In the genomic region with DNA sequence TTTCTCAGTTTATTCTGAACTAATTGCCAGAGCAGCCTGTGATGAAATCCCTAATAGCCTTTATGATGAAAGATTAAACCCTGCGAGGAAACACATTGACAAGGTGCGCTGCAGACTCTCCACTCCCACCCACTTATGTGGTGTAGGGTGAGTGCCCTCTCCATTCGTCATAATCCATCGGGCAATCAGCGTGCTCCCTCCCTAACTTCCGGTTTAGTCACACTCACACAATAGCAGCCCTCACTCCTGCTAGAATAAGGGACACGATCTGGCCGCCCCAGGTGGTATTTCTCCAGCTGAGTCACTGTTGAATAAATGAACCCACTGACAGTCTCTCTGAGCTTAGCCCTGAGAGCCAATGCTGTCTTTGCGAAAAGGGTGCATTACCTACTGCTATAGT, we compare ENCODE assay signal across 21 cellular contexts.
DNase-seq lines count a peak whose midpoint lies in the region; ATAC-seq and TF ChIP-seq lines count a peak whose summit lies in the region.
"Had no signal": no experiment of that assay in that cellular context is flagged by ENCODE, and none has a peak within 500 bp of the region (broad histone marks: within the 10 kb centered on the region; RNA-seq: fewer than 3 reads in every experiment).

No MANE protein-coding gene starts in this region.

- TF ChIP-seq CTCF in upper lobe of left lung (IDR thresholded peaks at IDR 0.05): no peak

- no peaks in the 10 kb centered on the region for H3K36me3 Mint-ChIP-seq in T-helper 2 cell treated with Interferon-gamma antibody and Interleukin-4, amounts not matched to agents 5 μg/mL and 100 μg/mL, for 36 hours (ENCODE audit: low read depth)
- H3K36me3 Mint-ChIP-seq: CD4-positive, alpha-beta memory T cell; stimulated activated memory B cell treated with anti-CD40 and anti-IgM and Interleukin-4, amounts not matched to agents 10 μg/mL and 1 μg/mL and 100 μg/mL, for 72 hours had no signal

- no peaks in the 10 kb centered on the region for H3K4me1 Mint-ChIP-seq in T-helper 2 cell treated with Interferon-gamma antibody and Interleukin-4, amounts not matched to agents 5 μg/mL and 100 μg/mL, for 36 hours (ENCODE audit: low read depth)
- H3K4me1 Mint-ChIP-seq: CD4-positive, alpha-beta memory T cell; IgD-negative memory B cell; stimulated activated memory B cell treated with anti-CD40 and anti-IgM and Interleukin-4, amounts not matched to agents 10 μg/mL and 1 μg/mL and 100 μg/mL, for 72 hours had no signal

- WGBS in upper lobe of left lung, 2 donors: 44 to 54% methylated on average over 9 of the region's 9 CpGs

- H3K4me3 ChIP-seq in MG63 (no peak overlapping the region), upper lobe of left lung (no peak overlapping the region)
- H3K4me3 ChIP-seq: left lung, smooth muscle cell had no signal

- H3K9me3 ChIP-seq in MG63 (no peaks in the 10 kb centered on the region), upper lobe of left lung (no peaks in the 10 kb centered on the region)
- H3K9me3 ChIP-seq: left lung had no signal

- peak overlapping the region; percentile 49 for H3K27ac ChIP-seq in epithelial cell of prostate
- H3K27ac ChIP-seq in upper lobe of left lung: no peak overlapping the region
- H3K27ac ChIP-seq: left lung, parathyroid adenoma had no signal

- DNase-seq in COLO668 (lab: John Stamatoyannopoulos, UW; ENCODE audit: unreplicated experiment) (peak; percentile 11), MG63 (peak; percentile 38), NCI-H774 (lab: John Stamatoyannopoulos, UW) (peak; percentile 60), epithelial cell of prostate (ENCODE audit: low read depth, low spot score) (peak; percentile 5), upper lobe of left lung (no peak), iPS-NIHi7 (ENCODE audit: extremely low spot score) (no peak), putamen (ENCODE audit: low spot score) (no peak)
- no peak for DNase-seq in T-helper 2 cell treated with Interferon-gamma antibody and Interleukin-4, amounts not matched to agents 5 μg/mL and 100 μg/mL, for 36 hours (ENCODE audit: low spot score)
- DNase-seq: activated CD8-positive, alpha-beta memory T cell treated with anti-CD3 and anti-CD28 coated beads, Interleukin-2, amount 50 U/mL, for 48 hours; activated naive CD4-positive, alpha-beta T cell; CD4-positive, alpha-beta memory T cell; left lung; NCI-H1092 treated with DMSO at 0.1 percent for 48 hours; Right ventricle myocardium superior; T-helper 2 cell; trophoblast cell had no signal

- no peak for TF ChIP-seq EP300 in upper lobe of left lung (IDR thresholded peaks at IDR 0.05)

- no peak overlapping the region for H3K27ac Mint-ChIP-seq in T-helper 2 cell treated with Interferon-gamma antibody and Interleukin-4, amounts not matched to agents 5 μg/mL and 100 μg/mL, for 36 hours
- H3K27ac Mint-ChIP-seq: CD4-positive, alpha-beta memory T cell; IgD-negative memory B cell; stimulated activated memory B cell treated with anti-CD40 and anti-IgM and Interleukin-4, amounts not matched to agents 10 μg/mL and 1 μg/mL and 100 μg/mL, for 72 hours had no signal

- TF ChIP-seq POLR2A in upper lobe of left lung (IDR thresholded peaks at IDR 0.05): no peak

- H3K36me3 ChIP-seq in MG63 (no peaks in the 10 kb centered on the region), upper lobe of left lung (no peaks in the 10 kb centered on the region)
- H3K36me3 ChIP-seq: left lung had no signal

- H3K27me3 Mint-ChIP-seq in T-helper 2 cell treated with Interferon-gamma antibody and Interleukin-4, amounts not matched to agents 5 μg/mL and 100 μg/mL, for 36 hours (ENCODE audit: low read depth): no peaks in the 10 kb centered on the region
- H3K27me3 Mint-ChIP-seq: IgD-negative memory B cell; stimulated activated memory B cell treated with anti-CD40 and anti-IgM and Interleukin-4, amounts not matched to agents 10 μg/mL and 1 μg/mL and 100 μg/mL, for 72 hours had no signal

- no peaks in the 10 kb centered on the region for H3K9me3 Mint-ChIP-seq in T-helper 2 cell treated with Interferon-gamma antibody and Interleukin-4, amounts not matched to agents 5 μg/mL and 100 μg/mL, for 36 hours

- H3K4me1 ChIP-seq in upper lobe of left lung: no peaks in the 10 kb centered on the region
- H3K4me1 ChIP-seq: left lung, parathyroid adenoma had no signal

- H3K27me3 ChIP-seq in MG63 (no peaks in the 10 kb centered on the region), upper lobe of left lung (no peaks in the 10 kb centered on the region)
- H3K27me3 ChIP-seq: left lung had no signal

- H3K4me3 Mint-ChIP-seq in T-helper 2 cell treated with Interferon-gamma antibody and Interleukin-4, amounts not matched to agents 5 μg/mL and 100 μg/mL, for 36 hours: no peak overlapping the region
- H3K4me3 Mint-ChIP-seq: CD4-positive, alpha-beta memory T cell; IgD-negative memory B cell; stimulated activated memory B cell treated with anti-CD40 and anti-IgM and Interleukin-4, amounts not matched to agents 10 μg/mL and 1 μg/mL and 100 μg/mL, for 72 hours had no signal

- no peak for ATAC-seq in upper lobe of left lung (ENCODE audit: low FRiP score in 2 of 2)
- ATAC-seq: HCT116; left lung; stimulated activated memory B cell treated with anti-CD40 and anti-IgM and Interleukin-4, amounts not matched to agents 10 μg/mL and 1 μg/mL and 100 μg/mL, for 72 hours had no signal

Comparison
In these comparisons a context has a peak if more than half of its experiments do, and no peak if none do; other contexts are left out.
1. DNase-seq: peak in COLO668 (single experiment), MG63 (single experiment), NCI-H774 (single experiment) and epithelial cell of prostate (single experiment); none in T-helper 2 cell treated with Interferon-gamma antibody and Interleukin-4, amounts not matched to agents 5 μg/mL and 100 μg/mL, for 36 hours (single experiment), upper lobe of left lung (0 of 2), iPS-NIHi7 (single experiment) and putamen (single experiment).